ENCODE assay signal across 28 cellular contexts in genomic region chr1:203373002-203373401, GRCh38. TPM values are rescaled to one million over a fixed set of nuclear protein-coding genes. Genes with fewer than 3 reads are reported as not detected.
DNase-seq lines count a peak whose midpoint lies in the region; ATAC-seq, FAIRE-seq and TF ChIP-seq lines count a peak whose summit lies in the region.
"Had no signal": no experiment of that assay in that cellular context is flagged by ENCODE, and none has a peak within 500 bp of the region (broad histone marks: within the 10 kb centered on the region; RNA-seq: fewer than 3 reads in every experiment).

No MANE protein-coding gene starts in this region.

- FAIRE-seq in K562 (lab: Jason Lieb, UNC), result no peak
- FAIRE-seq: A204.1, GM12878, GM12892, GM18507 had no signal

- H4K20me1 ChIP-seq in K562 (replicated peaks; ENCODE audit: control insufficient read depth, insufficient read depth, low read length), result no peaks in the 10 kb centered on the region
- H4K20me1 ChIP-seq: BLaER1 had no signal

- no peaks in the 10 kb centered on the region for H3K27me3 Mint-ChIP-seq in chondrocyte (ENCODE audit: low read depth)

- POLR2A ChIA-PET in K562 (lab: Yijun Ruan, JAX), result interaction anchor here (0.5 to 0.8 kb wide), 2 partner anchors 14 to 80 kb away, joined by 3 to 4 read pairs; no protein-coding TSS in a partner anchor

- H3K4me1 Mint-ChIP-seq in chondrocyte (ENCODE audit: low read depth), result peaks cover 26% of the 10 kb centered on the region
- H3K4me1 Mint-ChIP-seq: CD4-positive, alpha-beta memory T cell; CD4-positive, CD25-positive, alpha-beta regulatory T cell; CD8-positive, alpha-beta memory T cell had no signal

- H3K4me1 ChIP-seq in K562 (replicated peaks in 1 of 2; ENCODE audit: control insufficient read depth in 2 of 2, insufficient read depth in 2 of 2, low read length in 2 of 2) (no peaks in the 10 kb centered on the region), sigmoid colon (peaks cover 0 to 35% (median 28%) of the 10 kb centered on the region in 4 donors), uterus (peaks cover 5 to 6% of the 10 kb centered on the region in 2 donors)
- H3K4me1 ChIP-seq: BE2C, BLaER1 had no signal

- ATAC-seq in K562 (no peak), left colon (no peak)
- ATAC-seq: GM12878 had no signal

- intact Hi-C loops in K562 (cut with micrococcal nuclease), result no loop called here
- intact Hi-C loops in sigmoid colon (cut with DNase I), result no loop called here
- intact Hi-C loops in uterus (cut with DNase I; ENCODE audit: low total_unique reads), result no loop called here
- intact Hi-C loops in left colon (cut with DNase I, micrococcal nuclease), result no loop called here

- no peaks in the 10 kb centered on the region for H3K79me2 ChIP-seq in K562 (ENCODE audit: control insufficient read depth, insufficient read depth, low read length)

- DNase-seq in K562 (ENCODE audit: extremely low read depth in 1 of 4, low spot score in 3 of 4) (no peak), sigmoid colon (no peak), uterus (no peak), left colon (no peak), chondrocyte (ENCODE audit: low spot score) (no peak), globus pallidus (ENCODE audit: low spot score) (no peak)
- DNase-seq: 8988T; ACHN; BE2C; C1 segment of cervical spinal cord; CD4-positive, alpha-beta memory T cell; CD4-positive, CD25-positive, alpha-beta regulatory T cell; CD8-positive, alpha-beta memory T cell; COR-L47; DMS 273 treated with DMSO at 0.1 percent for 48 hours; DMS153; DMS53; DMS79; DND-41; EL; GDM1 had no signal

- peaks cover 6 to 34% of the 10 kb centered on the region in 2 experiments; a peak in 4 of 5 replicates for H3K27me3 ChIP-seq in K562 (ENCODE audit: control insufficient read depth in 2 of 2, insufficient read depth in 2 of 2, low read length in 2 of 2)
- H3K27me3 ChIP-seq in sigmoid colon, result no peaks in the 10 kb centered on the region
- H3K27me3 ChIP-seq in uterus, result no peaks in the 10 kb centered on the region
- H3K27me3 ChIP-seq: BE2C, BLaER1 had no signal

- no peak for TF ChIP-seq RAD21 in K562 (CRISPR knock-in tag; conservative IDR thresholded peaks at IDR 0.05 in 1 of 2, IDR thresholded peaks at IDR 0.05 in 1 of 2)

- no peak for TF ChIP-seq CTCF in K562 (IDR thresholded peaks at IDR 0.05 in 2 of 3, conservative IDR thresholded peaks at IDR 0.05 in 1 of 3; ENCODE audit: insufficient read depth in 2 of 3, low read depth in 1 of 3, low read length in 3 of 3)
- no peak for TF ChIP-seq CTCF in sigmoid colon (IDR thresholded peaks at IDR 0.05)
- TF ChIP-seq CTCF in uterus (IDR thresholded peaks at IDR 0.05), result no peak
- no peak for TF ChIP-seq CTCF in chondrocyte (IDR thresholded peaks at IDR 0.05)

- H3K36me3 ChIP-seq in K562 (ENCODE audit: control insufficient read depth, insufficient read depth, low read length) (no peaks in the 10 kb centered on the region), sigmoid colon (no peaks in the 10 kb centered on the region), uterus (no peaks in the 10 kb centered on the region)
- H3K36me3 ChIP-seq: BE2C, BLaER1 had no signal

- H3K9me1 ChIP-seq in K562 (ENCODE audit: control insufficient read depth, insufficient read depth, low read length), result no peaks in the 10 kb centered on the region

- no TSS peak for BruUV-seq in K562 (replicated peaks; lab: Mats Ljungman, UMichigan)

- H3K4me2 ChIP-seq in K562 (ENCODE audit: insufficient read depth, low read length), result no peak overlapping the region
- H3K4me2 ChIP-seq: BLaER1 had no signal

- no peak overlapping the region for H3K27ac Mint-ChIP-seq in chondrocyte (ENCODE audit: unreplicated experiment)
- H3K27ac Mint-ChIP-seq: CD4-positive, alpha-beta memory T cell; CD4-positive, CD25-positive, alpha-beta regulatory T cell; CD8-positive, alpha-beta memory T cell had no signal

- H3K4me3 ChIP-seq in K562, result no peak overlapping the region
- no peak overlapping the region for H3K4me3 ChIP-seq in sigmoid colon
- H3K4me3 ChIP-seq in uterus, result no peak overlapping the region
- H3K4me3 ChIP-seq: BLaER1, GM12878 had no signal

- no peak overlapping the region for H3K9ac ChIP-seq in K562 (ENCODE audit: insufficient read depth in 1 of 2, low read depth in 2 of 2, low read length in 2 of 2)
- H3K9ac ChIP-seq: BLaER1 had no signal

- H3K9me3 Mint-ChIP-seq in chondrocyte (ENCODE audit: low read depth), result peaks cover 3% of the 10 kb centered on the region
- H3K9me3 Mint-ChIP-seq: CD4-positive, alpha-beta memory T cell; CD4-positive, CD25-positive, alpha-beta regulatory T cell had no signal

- no peaks in the 10 kb centered on the region for H3K36me3 Mint-ChIP-seq in chondrocyte (ENCODE audit: low read depth)
- H3K36me3 Mint-ChIP-seq: CD14-positive monocyte; CD4-positive, alpha-beta memory T cell; CD4-positive, CD25-positive, alpha-beta regulatory T cell; CD8-positive, alpha-beta memory T cell had no signal

- H3K4me3 Mint-ChIP-seq in chondrocyte (ENCODE audit: unreplicated experiment), result no peak overlapping the region
- H3K4me3 Mint-ChIP-seq: CD14-positive monocyte; CD4-positive, alpha-beta memory T cell; CD4-positive, CD25-positive, alpha-beta regulatory T cell; CD8-positive, alpha-beta memory T cell had no signal

- H3K27ac ChIP-seq in K562 (ENCODE audit: extremely low read depth, low read depth, low read length) (no peak overlapping the region), sigmoid colon (peak overlapping the region in 3 of 4 donors; percentile 74 to 83 (median 74)), uterus (peak overlapping the region; percentile 86 to 92)
- H3K27ac ChIP-seq: BLaER1 had no signal

- in situ Hi-C loops in K562 (cut with MboI), result no loop called here

- TF ChIP-seq POLR2A in K562 (conservative IDR thresholded peaks at IDR 0.05), result no peak
- TF ChIP-seq POLR2A in sigmoid colon (IDR thresholded peaks at IDR 0.05), result no peak
- no peak for TF ChIP-seq POLR2A in uterus (IDR thresholded peaks at IDR 0.05)

- WGBS in K562 (ENCODE audit: insufficient coverage, low coverage, missing lambda C conversion rate), result 0% methylated on average over 2 of the region's 2 CpGs
- WGBS in sigmoid colon, 2 donors, result 88 to 89% methylated on average over 2 of the region's 2 CpGs

- H2AFZ ChIP-seq in K562 (ENCODE audit: low read depth, low read length), result no peak overlapping the region

- TF ChIP-seq EP300 in K562 (IDR thresholded peaks at IDR 0.05; ENCODE audit: low read length) (no peak), sigmoid colon (IDR thresholded peaks at IDR 0.05) (no peak)

- H3K9me3 ChIP-seq in K562 (replicated peaks; ENCODE audit: control insufficient read depth, insufficient read depth, low read depth, low read length), result no peaks in the 10 kb centered on the region
- no peaks in the 10 kb centered on the region for H3K9me3 ChIP-seq in sigmoid colon
- H3K9me3 ChIP-seq in uterus, result no peaks in the 10 kb centered on the region
- H3K9me3 ChIP-seq: BE2C, BLaER1 had no signal

- CTCF ChIA-PET in K562 (lab: Yijun Ruan, JAX; ENCODE audit: low intra/inter-chr PET ratio), result no interaction called here

TF ChIP-seq in K562, 482 proteins besides CTCF, POLR2A, EP300 and RAD21:
- TF ChIP-seq TFAM (CRISPR knock-in tag; conservative IDR thresholded peaks at IDR 0.05) (no peak), SLC30A9 (CRISPR knock-in tag; IDR thresholded peaks at IDR 0.05) (no peak)
- TF ChIP-seq, protein P1, sequence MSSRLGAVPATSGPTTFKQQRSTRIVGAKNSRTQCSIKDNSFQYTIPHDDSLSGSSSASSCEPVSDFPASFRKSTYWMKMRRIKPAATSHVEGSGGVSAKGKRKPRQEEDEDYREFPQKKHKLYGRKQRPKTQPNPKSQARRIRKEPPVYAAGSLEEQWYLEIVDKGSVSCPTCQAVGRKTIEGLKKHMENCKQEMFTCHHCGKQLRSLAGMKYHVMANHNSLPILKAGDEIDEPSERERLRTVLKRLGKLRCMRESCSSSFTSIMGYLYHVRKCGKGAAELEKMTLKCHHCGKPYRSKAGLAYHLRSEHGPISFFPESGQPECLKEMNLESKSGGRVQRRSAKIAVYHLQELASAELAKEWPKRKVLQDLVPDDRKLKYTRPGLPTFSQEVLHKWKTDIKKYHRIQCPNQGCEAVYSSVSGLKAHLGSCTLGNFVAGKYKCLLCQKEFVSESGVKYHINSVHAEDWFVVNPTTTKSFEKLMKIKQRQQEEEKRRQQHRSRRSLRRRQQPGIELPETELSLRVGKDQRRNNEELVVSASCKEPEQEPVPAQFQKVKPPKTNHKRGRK (tag; IDR thresholded peaks at IDR 0.05), result peak; percentile 87

RNA-seq across cellular contexts. Expression of gene FMOD, which starts 22.1 kb away (rescaled TPM):
- not detected in 2 replicates for total RNA-seq in K562 (2011; cell fraction: chromatin; rRNA removed; ENCODE audit: low replicate concordance)
- total RNA-seq in K562 (2011; cell fraction: nucleolus; rRNA removed), result not detected in 2 replicates
- not detected in 2 replicates for total RNA-seq in K562 (2011; cell fraction: nucleoplasm; rRNA removed)
- total RNA-seq in K562 (2014; rRNA removed) (not detected in 2 replicates), K562 (2014; rRNA removed; fragmentation: Illumina TruSeq; extraction: Trizol) (not detected in 2 replicates), K562 (2015; rRNA removed; fragmentation: Illumina TruSeq; extraction: Trizol) (not detected in 2 replicates), K562 (2021) (0.13 and 0.20 TPM in 2 replicates), sigmoid colon (10 to 100 TPM; 32.9 to 64.5 (median 40.4) TPM), uterus (100 to 1,000 TPM in 1 of 4 donors, 10 to 100 TPM in 3; 41.8 to 119 (median 82.7) TPM), left colon (10 to 100 TPM; 25.2 to 29.6 TPM), chondrocyte (0.47 to 0.92 TPM (median 0.85 TPM) in 3 replicates)
- polyA plus RNA-seq in K562 (2011; rRNA removed) (0.03 TPM in 1 of 2 replicates, not detected in the other), K562 (2014; fragmentation: Illumina TruSeq; extraction: Trizol) (not detected in 2 replicates), K562 (2014; fragmentation: Nextera tagmentation; extraction: Ambion mirVana) (under 1 TPM in 1 of 2 experiments, not detected in 1; 0.03 TPM), K562 (2014; rRNA removed) (not detected in 2 replicates), sigmoid colon (10 to 100 TPM in 2 of 3 donors, 1 to 10 TPM in 1; 9.5 to 30.6 (median 17.5) TPM)
- 0.01 and 0.04 TPM in 2 replicates for polyA plus RNA-seq in K562 (2011; cell fraction: cytosol; rRNA removed)
- polyA plus RNA-seq in K562 (2011; cell fraction: nucleus; rRNA removed), result not detected in 2 replicates
- polyA plus RNA-seq in K562 (2012), result 0.30 TPM in 1 of 2 replicates, not detected in the other
- polyA minus RNA-seq in K562 (2011; rRNA and poly(A)+ RNA removed), result not detected in 2 replicates
- not detected in 2 replicates for polyA minus RNA-seq in K562 (2011; cell fraction: cytosol; rRNA and poly(A)+ RNA removed)
- not detected in 2 replicates for polyA minus RNA-seq in K562 (2011; cell fraction: nucleus; rRNA and poly(A)+ RNA removed)
- total RNA-seq: CD4-positive, alpha-beta memory T cell; CD4-positive, CD25-positive, alpha-beta regulatory T cell; G401 had no signal
- polyA plus RNA-seq: CD14-positive monocyte; CD4-positive, alpha-beta memory T cell; CD4-positive, CD25-positive, alpha-beta regulatory T cell; CD8-positive, alpha-beta memory T cell had no signal

Comparison
In these comparisons a context has a peak if more than half of its experiments do, and no peak if none do; other contexts are left out.
1. RNA of gene FMOD, which starts 22.1 kb away (total RNA-seq): 41.8 to 119 TPM in uterus, 32.9 to 64.5 TPM in sigmoid colon and 25.2 to 29.6 TPM in left colon; 0.47 to 0.92 TPM in chondrocyte and 0.13 to 0.20 TPM in K562; every median in the first group is over 10 times any median in the second.